In genomic region chr12:127083028-127083949, GRCh38 we compare ENCODE assay signal across 1 cellular context.
TF ChIP-seq lines count a peak whose summit lies in the region.

No MANE protein-coding gene starts in this region.

TF ChIP-seq in K562, 482 proteins besides CTCF, POLR2A, EP300 and RAD21 (continued from another document):
- TF ChIP-seq ZBTB40 (IDR thresholded peaks at IDR 0.05), result peak; percentile 48; the same call in 1 of the 2 replicates
- no peak for TF ChIP-seq ZBTB40 (CRISPR knock-in tag; IDR thresholded peaks at IDR 0.05)
- no peak for TF ChIP-seq MAZ (CRISPR knock-in tag; conservative IDR thresholded peaks at IDR 0.05 in 1 of 2, IDR thresholded peaks at IDR 0.05 in 1 of 2)
- TF ChIP-seq ZNF592 (IDR thresholded peaks at IDR 0.05), result peak; percentile 46
- TF ChIP-seq NFE2 (IDR thresholded peaks at IDR 0.05; ENCODE audit: low read depth), result peak; percentile 100
- TF ChIP-seq MEF2D (tag; conservative IDR thresholded peaks at IDR 0.05; ENCODE audit: low read depth), result no peak
- TF ChIP-seq SMAD4 (CRISPR knock-in tag; conservative IDR thresholded peaks at IDR 0.05), result no peak
- 0 out of 2 replicates have a peak, but pooled peaks have one; percentile 30 for TF ChIP-seq BRD4 (IDR thresholded peaks at IDR 0.05)
- TF ChIP-seq GTF3C2 (IDR thresholded peaks at IDR 0.05; ENCODE audit: borderline replicate concordance, extremely low read depth, insufficient read length), result no peak
- peak; percentile 51; the same call in 1 of the 2 replicates for TF ChIP-seq NBN (IDR thresholded peaks at IDR 0.05; ENCODE audit: low read depth)
- no peak for TF ChIP-seq NR2C2 (CRISPR knock-in tag; IDR thresholded peaks at IDR 0.05)
- TF ChIP-seq NR2C2 (tag; IDR thresholded peaks at IDR 0.05), result no peak
- peak; percentile 100 for TF ChIP-seq ZNF316 (IDR thresholded peaks at IDR 0.05)
- peak; percentile 18; the same call in 1 of the 2 replicates for TF ChIP-seq NCOR1 (IDR thresholded peaks at IDR 0.05)
